Comparison of ENCODE assay signal across 28 cellular contexts in genomic region chr15:48020166-48020565, GRCh38.
DNase-seq lines count a peak whose midpoint lies in the region; ATAC-seq and TF ChIP-seq lines count a peak whose summit lies in the region.
"Had no signal": no experiment of that assay in that cellular context is flagged by ENCODE, and none has a peak within 500 bp of the region (broad histone marks: within the 10 kb centered on the region; RNA-seq: fewer than 3 reads in every experiment).

No MANE protein-coding gene starts in this region.

- intact Hi-C loops in Right ventricle myocardium superior (cut with DNase I) = no loop called here

- no peak overlapping the region for H3K4me3 Mint-ChIP-seq in mesothelial cell of epicardium
- H3K4me3 Mint-ChIP-seq: activated CD4-positive, alpha-beta memory T cell treated with anti-CD3 and anti-CD28 coated beads for 36 hours; activated naive CD8-positive, alpha-beta T cell treated with anti-CD3 and anti-CD28 coated beads, Interleukin-2, amount 50 U/mL, for 24 hours; activated T-cell treated with anti-CD3 and anti-CD28 coated beads, Interleukin-2, amount 50 U/mL, for 72 hours; IgD-negative memory B cell; nephron; T-helper 17 cell had no signal

- peak; percentile 43 for ATAC-seq in GM18858 (IDR thresholded peaks at IDR 0.05; ENCODE audit: unreplicated experiment)
- ATAC-seq in HG02798 (IDR thresholded peaks at IDR 0.05; ENCODE audit: poor library complexity, unreplicated experiment) = peak; percentile 34
- ATAC-seq in HG03439 (IDR thresholded peaks at IDR 0.05; ENCODE audit: unreplicated experiment) = no peak
- no peak for ATAC-seq in Right ventricle myocardium superior (ENCODE audit: poor library complexity)
- ATAC-seq: activated naive CD8-positive, alpha-beta T cell treated with anti-CD3 and anti-CD28 coated beads, Interleukin-2, amount 50 U/mL, for 24 hours; activated T-cell treated with anti-CD3 and anti-CD28 coated beads, Interleukin-2, amount 50 U/mL, for 72 hours; gastroesophageal sphincter; lower lobe of right lung; psoas muscle; SK-N-SH treated with all-trans-retinoic acid at 6 μM for 48 hours; T-helper 17 cell had no signal

- DNase-seq in NCI-H524 treated with DMSO at 0.1 percent for 48 hours (lab: John Stamatoyannopoulos, UW) (peak; percentile 86), mesothelial cell of epicardium (ENCODE audit: low spot score in 2 of 2, unreplicated experiment in 2 of 2) (no peak), GF-D8 (lab: John Stamatoyannopoulos, UW) (no peak), Right ventricle myocardium superior (no peak)
- DNase-seq: activated CD4-positive, alpha-beta memory T cell treated with anti-CD3 and anti-CD28 coated beads for 36 hours; activated CD4-positive, alpha-beta T cell treated with anti-CD3 and anti-CD28 coated beads for 1 hour; activated naive CD8-positive, alpha-beta T cell treated with anti-CD3 and anti-CD28 coated beads, Interleukin-2, amount 50 U/mL, for 24 hours; activated T-cell treated with anti-CD3 and anti-CD28 coated beads, Interleukin-2, amount 50 U/mL, for 72 hours; colonic mucosa; COR-L47; DMS79 treated with DMSO at 0.1 percent for 48 hours; effector CD4-positive, alpha-beta T cell; GDM1; lower lobe of right lung; NCI-H146; NCI-H2107; NCI-H446; psoas muscle; stimulated activated CD4-positive, alpha-beta T cell treated with anti-CD3 and anti-CD28 coated beads, Interleukin-4, amount 100 ng/mL, for 24 hours; T-helper 17 cell; transverse colon had no signal

- H3K36me3 Mint-ChIP-seq in mesothelial cell of epicardium = no peaks in the 10 kb centered on the region
- H3K36me3 Mint-ChIP-seq: activated CD4-positive, alpha-beta memory T cell treated with anti-CD3 and anti-CD28 coated beads for 36 hours; IgD-negative memory B cell had no signal

- H3K9me3 Mint-ChIP-seq in mesothelial cell of epicardium = no peaks in the 10 kb centered on the region
- H3K9me3 Mint-ChIP-seq: activated CD4-positive, alpha-beta memory T cell treated with anti-CD3 and anti-CD28 coated beads for 36 hours; activated T-cell treated with anti-CD3 and anti-CD28 coated beads, Interleukin-2, amount 50 U/mL, for 72 hours; nephron had no signal

- H3K27ac Mint-ChIP-seq in mesothelial cell of epicardium = peak overlapping the region; percentile 7
- H3K27ac Mint-ChIP-seq: activated CD4-positive, alpha-beta memory T cell treated with anti-CD3 and anti-CD28 coated beads for 36 hours; activated naive CD8-positive, alpha-beta T cell treated with anti-CD3 and anti-CD28 coated beads, Interleukin-2, amount 50 U/mL, for 24 hours; activated T-cell treated with anti-CD3 and anti-CD28 coated beads, Interleukin-2, amount 50 U/mL, for 72 hours; IgD-negative memory B cell; nephron; T-helper 17 cell had no signal

- H3K4me1 Mint-ChIP-seq in mesothelial cell of epicardium = peaks cover 5% of the 10 kb centered on the region
- H3K4me1 Mint-ChIP-seq: activated naive CD8-positive, alpha-beta T cell treated with anti-CD3 and anti-CD28 coated beads, Interleukin-2, amount 50 U/mL, for 24 hours; IgD-negative memory B cell; nephron; T-helper 17 cell had no signal

- no peak for TF ChIP-seq CTCF in mesothelial cell of epicardium (IDR thresholded peaks at IDR 0.05; ENCODE audit: unreplicated experiment)

- no peaks in the 10 kb centered on the region for H3K27me3 Mint-ChIP-seq in mesothelial cell of epicardium (ENCODE audit: low read depth)
- H3K27me3 Mint-ChIP-seq: activated CD4-positive, alpha-beta memory T cell treated with anti-CD3 and anti-CD28 coated beads for 36 hours; activated naive CD8-positive, alpha-beta T cell treated with anti-CD3 and anti-CD28 coated beads, Interleukin-2, amount 50 U/mL, for 24 hours; IgD-negative memory B cell had no signal

Comparison
In these comparisons a context has a peak if more than half of its experiments do, and no peak if none do; other contexts are left out.
1. ATAC-seq: peak in GM18858 (single experiment) and HG02798 (single experiment); none in HG03439 (single experiment) and Right ventricle myocardium superior (single experiment).